Comparison of ENCODE assay signal across 17 cellular contexts in the genomic region with DNA sequence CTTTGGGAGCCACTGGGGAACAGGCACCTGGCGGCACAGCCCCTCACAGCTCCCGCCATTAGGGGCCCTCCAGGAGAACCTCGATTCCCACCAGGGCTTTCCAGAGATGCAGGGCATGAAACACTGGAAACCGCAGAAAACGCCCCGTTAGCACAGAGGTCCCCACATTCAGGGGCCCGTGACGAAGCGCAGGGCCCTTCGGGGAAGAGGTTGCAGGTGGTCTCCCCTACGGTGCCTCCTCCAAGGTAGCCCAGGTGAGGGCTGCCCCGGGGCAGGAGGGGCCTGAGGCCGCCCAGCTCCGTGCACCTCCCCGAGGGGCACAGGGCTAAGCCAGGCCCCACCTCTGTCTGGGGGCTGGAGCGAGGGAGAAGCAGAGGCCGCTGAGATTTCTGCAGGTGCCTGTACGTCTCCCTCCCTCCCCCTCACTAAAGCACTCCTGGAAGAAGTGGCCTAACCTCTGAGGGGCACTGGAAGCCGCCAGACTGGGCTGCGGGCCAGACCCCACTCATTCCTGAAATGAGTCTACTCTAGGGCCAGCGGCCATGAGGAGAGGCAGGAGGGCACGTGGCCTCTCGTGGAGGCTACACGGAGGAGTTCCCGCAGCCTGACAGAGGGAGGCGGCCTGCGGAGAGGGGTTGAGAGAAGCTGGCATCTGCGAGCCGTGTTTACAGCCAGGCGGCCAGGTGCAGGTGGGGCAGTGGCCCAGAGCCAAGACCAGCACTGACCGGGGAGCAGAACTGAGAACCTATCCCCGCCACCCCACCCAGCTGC. TPM values are rescaled to one million over a fixed set of nuclear protein-coding genes. Genes with fewer than 3 reads are reported as not detected.
DNase-seq lines count a peak whose midpoint lies in the region; FAIRE-seq and TF ChIP-seq lines count a peak whose summit lies in the region.
"Had no signal": no experiment of that assay in that cellular context is flagged by ENCODE, and none has a peak within 500 bp of the region (broad histone marks: within the 10 kb centered on the region; RNA-seq: fewer than 3 reads in every experiment).

No MANE protein-coding gene starts in this region.

- no peaks in the 10 kb centered on the region for H3K36me3 Mint-ChIP-seq in T-helper 2 cell treated with Interferon-gamma antibody and Interleukin-4, amounts not matched to agents 5 μg/mL and 100 μg/mL, for 36 hours (ENCODE audit: low read depth)
- no peaks in the 10 kb centered on the region for H3K36me3 Mint-ChIP-seq in activated CD4-positive, alpha-beta T cell treated with anti-CD3 and anti-CD28 coated beads, Interleukin-2, amount 10 ng/mL, durations not matched to agents 7 days and 5 days (ENCODE audit: low read depth)

- H3K9me3 ChIP-seq in kidney (ENCODE audit: control insufficient read depth in 1 of 2, low read length in 2 of 2) (no peaks in the 10 kb centered on the region), tibial nerve (no peaks in the 10 kb centered on the region)

- TF ChIP-seq CTCF in kidney (IDR thresholded peaks at IDR 0.05; ENCODE audit: borderline replicate concordance, extremely low read depth, insufficient read depth) (no peak), tibial nerve (IDR thresholded peaks at IDR 0.05) (no peak)

- DNase-seq in NCI-H748 (lab: John Stamatoyannopoulos, UW; ENCODE audit: unreplicated experiment) (peak; percentile 53), NCI-H748 treated with DMSO at 0.1 percent for 48 hours (lab: John Stamatoyannopoulos, UW) (no peak), amniotic epithelial cell (ENCODE audit: low read depth) (peak; percentile 54), kidney (peak; percentile 86), tibial nerve (ENCODE audit: low spot score in 2 of 2) (no peak)
- no peak for DNase-seq in T-helper 2 cell treated with Interferon-gamma antibody and Interleukin-4, amounts not matched to agents 5 μg/mL and 100 μg/mL, for 36 hours (ENCODE audit: low spot score)
- DNase-seq in activated CD4-positive, alpha-beta T cell treated with anti-CD3 and anti-CD28 coated beads, Interleukin-2, amount 10 ng/mL, durations not matched to agents 7 days and 5 days: no peak
- no peak for DNase-seq in stimulated activated naive CD4-positive, alpha-beta T cell (lab: John Stamatoyannopoulos, UW)
- DNase-seq: ACHN; cerebellar nuclear complex; GM23248; hippocampal formation; NCI-H2227 treated with DMSO at 0.1 percent for 48 hours; stimulated activated CD4-positive, alpha-beta T cell treated with anti-CD3 and anti-CD28 coated beads, Interleukin-2, amount 100 ng/mL, for 48 hours had no signal

- H3K9me3 Mint-ChIP-seq in T-helper 2 cell treated with Interferon-gamma antibody and Interleukin-4, amounts not matched to agents 5 μg/mL and 100 μg/mL, for 36 hours: no peaks in the 10 kb centered on the region
- no peaks in the 10 kb centered on the region for H3K9me3 Mint-ChIP-seq in activated CD4-positive, alpha-beta T cell treated with anti-CD3 and anti-CD28 coated beads, Interleukin-2, amount 10 ng/mL, durations not matched to agents 7 days and 5 days
- H3K9me3 Mint-ChIP-seq: nephron; T-helper 1 cell treated with Interleukin-12 subunit alpha and Interleukin-12 subunit beta and Interleukin-4 antibody, amounts not matched to agents 30 μg/mL and 1 μg/mL, for 36 hours; type B pancreatic cell had no signal

- TF ChIP-seq EP300 in tibial nerve (IDR thresholded peaks at IDR 0.05): no peak

- H3K36me3 ChIP-seq in kidney (ENCODE audit: control insufficient read depth in 1 of 2, insufficient read depth in 2 of 2, low read length in 2 of 2): no peaks in the 10 kb centered on the region
- peaks cover 0 to 41% (median 0%) of the 10 kb centered on the region in 3 donors for H3K36me3 ChIP-seq in tibial nerve

- POLR2A ChIA-PET in activated CD4-positive, alpha-beta T cell treated with anti-CD3 and anti-CD28 coated beads, Interleukin-2, amount 10 ng/mL, durations not matched to agents 7 days and 5 days (lab: Charles Lee): no interaction called here

- H3K4me1 Mint-ChIP-seq in T-helper 2 cell treated with Interferon-gamma antibody and Interleukin-4, amounts not matched to agents 5 μg/mL and 100 μg/mL, for 36 hours (ENCODE audit: low read depth): peaks cover under 1% of the 10 kb centered on the region
- H3K4me1 Mint-ChIP-seq in activated CD4-positive, alpha-beta T cell treated with anti-CD3 and anti-CD28 coated beads, Interleukin-2, amount 10 ng/mL, durations not matched to agents 7 days and 5 days: peaks cover 2% of the 10 kb centered on the region

- no peak overlapping the region for H3K27ac Mint-ChIP-seq in T-helper 2 cell treated with Interferon-gamma antibody and Interleukin-4, amounts not matched to agents 5 μg/mL and 100 μg/mL, for 36 hours
- H3K27ac Mint-ChIP-seq in activated CD4-positive, alpha-beta T cell treated with anti-CD3 and anti-CD28 coated beads, Interleukin-2, amount 10 ng/mL, durations not matched to agents 7 days and 5 days: no peak overlapping the region
- H3K27ac Mint-ChIP-seq: nephron; T-helper 1 cell treated with Interleukin-12 subunit alpha and Interleukin-12 subunit beta and Interleukin-4 antibody, amounts not matched to agents 30 μg/mL and 1 μg/mL, for 36 hours; type B pancreatic cell had no signal

- FAIRE-seq in kidney (lab: Jason Lieb, UNC): no peak

- H3K27me3 Mint-ChIP-seq in T-helper 2 cell treated with Interferon-gamma antibody and Interleukin-4, amounts not matched to agents 5 μg/mL and 100 μg/mL, for 36 hours (ENCODE audit: low read depth): peaks cover 21% of the 10 kb centered on the region
- peaks cover 15% of the 10 kb centered on the region for H3K27me3 Mint-ChIP-seq in activated CD4-positive, alpha-beta T cell treated with anti-CD3 and anti-CD28 coated beads, Interleukin-2, amount 10 ng/mL, durations not matched to agents 7 days and 5 days

- H3K4me3 ChIP-seq in kidney (ENCODE audit: low read length in 2 of 2) (no peak overlapping the region), tibial nerve (no peak overlapping the region)
- H3K4me3 ChIP-seq: GM23248 had no signal

- H3K27ac ChIP-seq in kidney (ENCODE audit: low read depth in 2 of 2, low read length in 2 of 2): peak overlapping the region in 1 of 2 donors; percentile 22
- peak overlapping the region in 3 of 4 donors; percentile 56 to 91 (median 86) for H3K27ac ChIP-seq in tibial nerve
- H3K27ac ChIP-seq: GM23248 had no signal

- H3K4me1 ChIP-seq in kidney (ENCODE audit: control insufficient read depth in 1 of 2, insufficient read depth in 1 of 2, low read depth in 1 of 2, low read length in 2 of 2) (peaks cover 0 to 10% of the 10 kb centered on the region in 2 donors), tibial nerve (peaks cover 0 to 49% (median 35%) of the 10 kb centered on the region in 4 donors)

- no peak overlapping the region for H3K4me3 Mint-ChIP-seq in T-helper 2 cell treated with Interferon-gamma antibody and Interleukin-4, amounts not matched to agents 5 μg/mL and 100 μg/mL, for 36 hours
- no peak overlapping the region for H3K4me3 Mint-ChIP-seq in activated CD4-positive, alpha-beta T cell treated with anti-CD3 and anti-CD28 coated beads, Interleukin-2, amount 10 ng/mL, durations not matched to agents 7 days and 5 days
- H3K4me3 Mint-ChIP-seq: nephron; T-helper 1 cell treated with Interleukin-12 subunit alpha and Interleukin-12 subunit beta and Interleukin-4 antibody, amounts not matched to agents 30 μg/mL and 1 μg/mL, for 36 hours; type B pancreatic cell had no signal

- no peak overlapping the region for H3K9ac ChIP-seq in kidney (ENCODE audit: low read length in 2 of 2)
- H3K9ac ChIP-seq: GM23248 had no signal

- intact Hi-C loops in kidney (cut with DNase I): no loop called here

- TF ChIP-seq POLR2A in tibial nerve (IDR thresholded peaks at IDR 0.05): no peak

- CTCF ChIA-PET in activated CD4-positive, alpha-beta T cell treated with anti-CD3 and anti-CD28 coated beads, Interleukin-2, amount 10 ng/mL, durations not matched to agents 7 days and 5 days (lab: Charles Lee): no interaction called here

- 77 to 81% methylated on average over 26 to 32 of the region's 32 CpGs for WGBS in tibial nerve, 2 donors

- H3K27me3 ChIP-seq in tibial nerve: no peaks in the 10 kb centered on the region

RNA-seq across cellular contexts. Expression of a gene that starts 6.9 kb away (rescaled TPM):
- total RNA-seq in kidney: 53.0 TPM
- 14.1 TPM for polyA plus RNA-seq in kidney (ENCODE audit: insufficient read depth, low read depth, low replicate concordance)
- total RNA-seq in tibial nerve: 10 to 100 TPM; 33.4 to 84.1 (median 40.6) TPM
- total RNA-seq in activated CD4-positive, alpha-beta T cell treated with anti-CD3 and anti-CD28 coated beads, Interleukin-2, amount 10 ng/mL, durations not matched to agents 7 days and 5 days: under 1 TPM; 0.37 to 0.46 TPM

Comparison
In these comparisons a context has a peak if more than half of its experiments do, and no peak if none do; other contexts are left out.
1. DNase-seq: peak in NCI-H748 (single experiment), amniotic epithelial cell (single experiment) and kidney (single experiment); none in NCI-H748 treated with DMSO at 0.1 percent for 48 hours (single experiment), tibial nerve (0 of 2), T-helper 2 cell treated with Interferon-gamma antibody and Interleukin-4, amounts not matched to agents 5 μg/mL and 100 μg/mL, for 36 hours (single experiment), activated CD4-positive, alpha-beta T cell treated with anti-CD3 and anti-CD28 coated beads, Interleukin-2, amount 10 ng/mL, durations not matched to agents 7 days and 5 days (single experiment) and stimulated activated naive CD4-positive, alpha-beta T cell (0 of 6).
2. RNA of a gene that starts 6.9 kb away (total RNA-seq): 53.0 TPM in kidney (single experiment) and 33.4 to 84.1 TPM in tibial nerve; 0.37 to 0.46 TPM in activated CD4-positive, alpha-beta T cell treated with anti-CD3 and anti-CD28 coated beads, Interleukin-2, amount 10 ng/mL, durations not matched to agents 7 days and 5 days; every median in the first group is over 10 times any median in the second.